In the genomic region with DNA sequence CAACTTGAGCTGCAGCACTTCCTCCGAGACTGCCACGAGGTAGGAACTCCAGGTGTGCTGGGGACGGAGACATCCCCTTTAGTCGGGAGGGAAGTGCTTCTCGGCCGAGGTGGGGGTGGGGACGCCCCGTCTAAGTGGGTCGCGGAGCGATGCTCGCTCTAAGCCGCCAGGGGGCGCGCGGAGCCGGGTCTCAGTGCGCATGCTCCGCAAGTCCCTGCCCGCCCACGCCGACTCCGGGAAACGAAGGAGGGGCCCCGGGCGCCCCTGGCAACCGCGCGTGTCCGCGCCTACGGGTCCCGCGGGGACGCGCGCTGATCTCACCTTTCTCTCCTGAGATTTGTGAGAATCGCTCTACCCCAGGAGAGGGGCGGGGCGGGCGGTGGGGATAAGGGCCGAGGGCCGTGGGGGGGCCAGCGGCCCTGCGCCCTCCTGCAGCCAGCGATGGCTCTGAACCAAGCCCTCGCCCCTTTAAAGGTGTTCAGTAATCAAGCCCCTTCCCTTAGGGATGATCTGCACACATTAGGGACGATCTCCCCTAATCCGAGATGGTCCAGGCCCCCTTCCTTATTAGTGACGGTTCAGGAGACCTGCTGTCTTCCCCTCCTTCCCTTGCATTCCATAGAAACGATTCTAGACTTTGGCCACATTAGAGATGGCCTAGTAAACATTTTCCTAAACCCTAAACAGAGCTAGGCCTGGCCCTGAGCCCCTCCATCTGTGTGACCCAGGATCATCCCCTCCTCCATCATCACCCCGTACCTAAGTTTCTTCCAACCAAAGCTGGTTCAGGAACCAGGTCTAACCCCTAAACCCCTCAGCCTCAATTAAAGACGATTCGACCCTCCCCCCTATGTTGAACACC, we compare ENCODE assay signal across 8 cellular contexts. TPM values are rescaled to one million over a fixed set of nuclear protein-coding genes. Genes with fewer than 3 reads are reported as not detected.
A peak's percentile ranks its signal among the peaks of the same experiment; 100 is the strongest.
DNase-seq lines count a peak whose midpoint lies in the region; ATAC-seq, FAIRE-seq and TF ChIP-seq lines count a peak whose summit lies in the region.

No MANE protein-coding gene starts in this region.

- TF ChIP-seq CTCF in endodermal cell (conservative IDR thresholded peaks at IDR 0.05) = peak; percentile 96

- H3K9me3 ChIP-seq in endodermal cell (ENCODE audit: control insufficient read depth, low read length) = no peaks in the 10 kb centered on the region
- H3K9me3 ChIP-seq in mesodermal cell (ENCODE audit: control insufficient read depth, low read length) = no peaks in the 10 kb centered on the region

- ATAC-seq in GM19351 (IDR thresholded peaks at IDR 0.05; ENCODE audit: unreplicated experiment) = no peak

- H3K9me3 Mint-ChIP-seq in endodermal cell = no peaks in the 10 kb centered on the region

- 6 to 8% methylated on average over 14 to 54 of the region's 54 CpGs for WGBS in endodermal cell (ENCODE audit: insufficient coverage in 1 of 2, insufficient read length in 1 of 2), 2 experiments
- WGBS in mesodermal cell (ENCODE audit: insufficient coverage in 2 of 2), 2 experiments = 3 to 4% methylated on average over 46 of the region's 54 CpGs

- peaks cover 53% of the 10 kb centered on the region for H3K27me3 Mint-ChIP-seq in endodermal cell (ENCODE audit: insufficient read depth)

- H3K36me3 ChIP-seq in endodermal cell (ENCODE audit: control insufficient read depth, insufficient read depth, low read length) = no peaks in the 10 kb centered on the region
- no peaks in the 10 kb centered on the region for H3K36me3 ChIP-seq in mesodermal cell (ENCODE audit: control insufficient read depth, insufficient read depth, low read length)

- no peak overlapping the region for H3K27ac ChIP-seq in endodermal cell (ENCODE audit: low read depth, low read length)
- peak overlapping the region; percentile 23 for H3K27ac ChIP-seq in mesodermal cell (ENCODE audit: low read depth, low read length, severe bottlenecking)

- no peaks in the 10 kb centered on the region for H3K4me1 ChIP-seq in endodermal cell (ENCODE audit: control insufficient read depth, insufficient read depth, low read length)
- H3K4me1 ChIP-seq in mesodermal cell (ENCODE audit: control insufficient read depth, insufficient read depth, low read length, poor library complexity, severe bottlenecking) = peaks cover 7% of the 10 kb centered on the region

- H3K27ac Mint-ChIP-seq in endodermal cell = peak overlapping the region; percentile 58

- DNase-seq in GDM1 (lab: John Stamatoyannopoulos, UW) (peak; percentile 68), HTR-8/SVneo (ENCODE audit: insufficient read length, low spot score) (peak; percentile 92), NOMO-1 (lab: John Stamatoyannopoulos, UW; ENCODE audit: unreplicated experiment in 2 of 2) (peak; percentile 48 to 75), endodermal cell (peak; percentile 97)
- peak; percentile 65 for DNase-seq in activated CD8-positive, alpha-beta memory T cell treated with anti-CD3 and anti-CD28 coated beads, Interleukin-2, amount 50 U/mL, for 1 hour (ENCODE audit: extremely low read depth)
- DNase-seq in stimulated activated CD8-positive, alpha-beta memory T cell treated with anti-CD3 and anti-CD28 coated beads, Interleukin-12 subunit alpha, Interleukin-12 subunit beta, amount 100 ng/mL, for 24 hours (ENCODE audit: extremely low read depth) = peak; percentile 66

- peak overlapping the region; percentile 39 for H3K4me3 Mint-ChIP-seq in endodermal cell

- H3K4me1 Mint-ChIP-seq in endodermal cell = peaks cover 7% of the 10 kb centered on the region

- no peaks in the 10 kb centered on the region for H3K36me3 Mint-ChIP-seq in endodermal cell (ENCODE audit: low read depth)

- peaks cover 14% of the 10 kb centered on the region for H3K27me3 ChIP-seq in endodermal cell (ENCODE audit: control insufficient read depth, insufficient read depth, low read length, poor library complexity, severe bottlenecking)

- no peak overlapping the region for H3K9ac ChIP-seq in endodermal cell (ENCODE audit: extremely low read depth, low read length, poor library complexity, severe bottlenecking)

- peak overlapping the region; percentile 67 for H3K4me3 ChIP-seq in endodermal cell (ENCODE audit: low read length)
- H3K4me3 ChIP-seq in mesodermal cell (ENCODE audit: extremely low read depth, insufficient read depth, low read length, poor library complexity, severe bottlenecking) = peak overlapping the region; percentile 27

- FAIRE-seq in HTR-8/SVneo (lab: Jason Lieb, UNC) = peak; percentile 86

RNA-seq across cellular contexts. Expression of a gene that starts 47.3 kb away (rescaled TPM):
- 100 to 1,000 TPM; 110 TPM for total RNA-seq in endodermal cell
- 90.9 TPM for polyA plus RNA-seq in endodermal cell (2013, experiment 1 of 2)
- 81.4 TPM for polyA plus RNA-seq in endodermal cell (2013, experiment 2 of 2)
- polyA plus RNA-seq in mesodermal cell (2013, experiment 1 of 2) = 92.0 TPM
- 81.3 TPM for polyA plus RNA-seq in mesodermal cell (2013, experiment 2 of 2)
